1 cellular context compared by ENCODE assay signal in genomic region chr1:228150458-228151169, GRCh38.
A peak's percentile ranks its signal among the peaks of the same experiment; 100 is the strongest.
TF ChIP-seq lines count a peak whose summit lies in the region.

No MANE protein-coding gene starts in this region.

TF ChIP-seq in HepG2, 621 proteins besides CTCF, POLR2A, EP300 and RAD21 (continued from another document and continues in another):
- TF ChIP-seq ARID3A (IDR thresholded peaks at IDR 0.05; ENCODE audit: low read depth, low read length): no peak
- no peak for TF ChIP-seq STAT5B (CRISPR knock-in tag; IDR thresholded peaks at IDR 0.05)
- TF ChIP-seq ELF4 (CRISPR knock-in tag; IDR thresholded peaks at IDR 0.05; ENCODE audit: borderline replicate concordance): no peak
- TF ChIP-seq SUZ12 (IDR thresholded peaks at IDR 0.05; ENCODE audit: low read depth, low read length): no peak
- no peak for TF ChIP-seq ZNF10 (CRISPR knock-in tag; IDR thresholded peaks at IDR 0.05; ENCODE audit: borderline replicate concordance, low read depth)
- TF ChIP-seq TFAP4 (IDR thresholded peaks at IDR 0.05; ENCODE audit: borderline replicate concordance, low read depth): no peak
- no peak for TF ChIP-seq SCMH1 (CRISPR knock-in tag; IDR thresholded peaks at IDR 0.05; ENCODE audit: borderline replicate concordance)
- no peak for TF ChIP-seq MYNN (CRISPR knock-in tag; IDR thresholded peaks at IDR 0.05; ENCODE audit: low read depth)
- peak in 1 of 2 experiments; percentile 41; a peak in 1 of 4 replicates for TF ChIP-seq HMGXB4 (CRISPR knock-in tag; IDR thresholded peaks at IDR 0.05; ENCODE audit: borderline replicate concordance in 1 of 2, low read depth in 1 of 2)
- TF ChIP-seq REPIN1 (CRISPR knock-in tag; IDR thresholded peaks at IDR 0.05; ENCODE audit: borderline replicate concordance, low read depth): no peak
- TF ChIP-seq TBX2 (CRISPR knock-in tag; IDR thresholded peaks at IDR 0.05; ENCODE audit: borderline replicate concordance): peak; percentile 74
- no peak for TF ChIP-seq MAZ (IDR thresholded peaks at IDR 0.05; ENCODE audit: borderline replicate concordance, low read depth, low read length)
- TF ChIP-seq MAZ (CRISPR knock-in tag; IDR thresholded peaks at IDR 0.05; ENCODE audit: low read depth): peak; percentile 55; the same call in 1 of the 2 replicates
- TF ChIP-seq SMAD9 (CRISPR knock-in tag; IDR thresholded peaks at IDR 0.05): no peak
- TF ChIP-seq ZNF563 (CRISPR knock-in tag; IDR thresholded peaks at IDR 0.05): 0 out of 2 replicates have a peak, but pooled peaks have one; percentile 11
- no peak for TF ChIP-seq ZNF142 (CRISPR knock-in tag; IDR thresholded peaks at IDR 0.05)
- TF ChIP-seq GLI4 (CRISPR knock-in tag; IDR thresholded peaks at IDR 0.05; ENCODE audit: borderline replicate concordance): no peak
- no peak for TF ChIP-seq CREM (IDR thresholded peaks at IDR 0.05)
- TF ChIP-seq CREM (CRISPR knock-in tag; IDR thresholded peaks at IDR 0.05): no peak
- TF ChIP-seq ZNF83 (CRISPR knock-in tag; IDR thresholded peaks at IDR 0.05; ENCODE audit: borderline replicate concordance): no peak
- TF ChIP-seq KDM1A (CRISPR knock-in tag; IDR thresholded peaks at IDR 0.05): no peak
- TF ChIP-seq ISL2 (CRISPR knock-in tag; IDR thresholded peaks at IDR 0.05): no peak
- TF ChIP-seq ZNF619 (CRISPR knock-in tag; IDR thresholded peaks at IDR 0.05): no peak
- TF ChIP-seq DDIT3 (CRISPR knock-in tag; IDR thresholded peaks at IDR 0.05): no peak
- no peak for TF ChIP-seq ATF7 (IDR thresholded peaks at IDR 0.05)
- TF ChIP-seq ATF7 (CRISPR knock-in tag; IDR thresholded peaks at IDR 0.05): no peak
- no peak for TF ChIP-seq MYPOP (CRISPR knock-in tag; IDR thresholded peaks at IDR 0.05)
- TF ChIP-seq BCLAF1 (IDR thresholded peaks at IDR 0.05): no peak
- no peak for TF ChIP-seq NR3C1 (CRISPR knock-in tag; IDR thresholded peaks at IDR 0.05)
- no peak for TF ChIP-seq KAT8 (CRISPR knock-in tag; IDR thresholded peaks at IDR 0.05)
- TF ChIP-seq SAP130 (CRISPR knock-in tag; IDR thresholded peaks at IDR 0.05; ENCODE audit: low read depth): peak; percentile 43
- 0 out of 2 replicates have a peak, but pooled peaks have one; percentile 9 for TF ChIP-seq NCOA2 (CRISPR knock-in tag; IDR thresholded peaks at IDR 0.05)
- TF ChIP-seq ZNF687 (CRISPR knock-in tag; IDR thresholded peaks at IDR 0.05): peak; percentile 41
- no peak for TF ChIP-seq SIN3B (IDR thresholded peaks at IDR 0.05; ENCODE audit: low read length)
- peak; percentile 43; the same call in 1 of the 2 replicates for TF ChIP-seq HOXA3 (CRISPR knock-in tag; IDR thresholded peaks at IDR 0.05)
- TF ChIP-seq EED (CRISPR knock-in tag; IDR thresholded peaks at IDR 0.05): 0 out of 2 replicates have a peak, but pooled peaks have one; percentile 42
- no peak for TF ChIP-seq ZNF788 (CRISPR knock-in tag; IDR thresholded peaks at IDR 0.05; ENCODE audit: borderline replicate concordance)
- TF ChIP-seq TSC22D2 (CRISPR knock-in tag; IDR thresholded peaks at IDR 0.05; ENCODE audit: borderline replicate concordance): no peak
- peak; percentile 10; the same call in 1 of the 2 replicates for TF ChIP-seq UBTF (CRISPR knock-in tag; IDR thresholded peaks at IDR 0.05)
- TF ChIP-seq KDM3A (CRISPR knock-in tag; IDR thresholded peaks at IDR 0.05; ENCODE audit: low read depth): no peak
- no peak for TF ChIP-seq KLF16 (CRISPR knock-in tag; IDR thresholded peaks at IDR 0.05)
- 0 out of 2 replicates have a peak, but pooled peaks have one; percentile 7 for TF ChIP-seq ZNF333 (CRISPR knock-in tag; IDR thresholded peaks at IDR 0.05; ENCODE audit: borderline replicate concordance)
- TF ChIP-seq ZNF772 (CRISPR knock-in tag; IDR thresholded peaks at IDR 0.05): peak; percentile 68; the same call in 1 of the 2 replicates
